Comparison of ENCODE assay signal across 1 cellular context in genomic region chr2:110673201-110673600, GRCh38.
TF ChIP-seq lines count a peak whose summit lies in the region.

No MANE protein-coding gene starts in this region.

TF ChIP-seq in GM23338, 12 proteins besides CTCF, POLR2A, EP300 and RAD21 (continued from another document):
- TF ChIP-seq ZNF462 (CRISPR knock-in tag; IDR thresholded peaks at IDR 0.05) = no peak
- no peak for TF ChIP-seq REST (IDR thresholded peaks at IDR 0.05; ENCODE audit: unreplicated experiment)
- no peak for TF ChIP-seq ETS1 (IDR thresholded peaks at IDR 0.05)
- TF ChIP-seq ZNF331 (CRISPR knock-in tag; IDR thresholded peaks at IDR 0.05; ENCODE audit: low read depth) = no peak
- TF ChIP-seq POLR2AphosphoS5 (IDR thresholded peaks at IDR 0.05; ENCODE audit: low read depth) = no peak
- no peak for TF ChIP-seq CREB1 (CRISPR knock-in tag; IDR thresholded peaks at IDR 0.05; ENCODE audit: low read depth)
- TF ChIP-seq EZH2phosphoT487 (IDR thresholded peaks at IDR 0.05; ENCODE audit: unreplicated experiment) = no peak
- TF ChIP-seq EZH2 (IDR thresholded peaks at IDR 0.05; ENCODE audit: low read depth, unreplicated experiment) = no peak
- TF ChIP-seq STAT1 (IDR thresholded peaks at IDR 0.05; ENCODE audit: unreplicated experiment) = no peak
- no peak for TF ChIP-seq JUNB (IDR thresholded peaks at IDR 0.05; ENCODE audit: unreplicated experiment)
- no peak for TF ChIP-seq ZNF114 (CRISPR knock-in tag; IDR thresholded peaks at IDR 0.05)
